ENCODE assay signal across 8 cellular contexts in genomic region chrX:131677655-131678628, GRCh38.
A peak's percentile ranks its signal among the peaks of the same experiment; 100 is the strongest.
DNase-seq lines count a peak whose midpoint lies in the region; ATAC-seq and TF ChIP-seq lines count a peak whose summit lies in the region.

No MANE protein-coding gene starts in this region.

- CTCF ChIA-PET in activated B cell treated with CpG ODN at 0.5 μM for 24 hours (lab: Charles Lee): interaction anchor here (1.6 kb wide), 1 partner anchor 9 kb away, joined by 5 read pairs; no protein-coding TSS in a partner anchor

- H3K27ac Mint-ChIP-seq in activated B cell treated with CpG ODN at 0.5 μM for 24 hours: no peak overlapping the region
- H3K27ac Mint-ChIP-seq in natural killer cell: no peak overlapping the region

- H3K4me3 Mint-ChIP-seq in activated B cell treated with CpG ODN at 0.5 μM for 24 hours (no peak overlapping the region), natural killer cell (no peak overlapping the region)

- no peaks in the 10 kb centered on the region for H3K36me3 Mint-ChIP-seq in activated B cell treated with CpG ODN at 0.5 μM for 24 hours (ENCODE audit: low read depth)
- no peaks in the 10 kb centered on the region for H3K36me3 Mint-ChIP-seq in natural killer cell

- no peaks in the 10 kb centered on the region for H3K9me3 ChIP-seq in upper lobe of right lung

- no peaks in the 10 kb centered on the region for H3K27me3 Mint-ChIP-seq in activated B cell treated with CpG ODN at 0.5 μM for 24 hours
- H3K27me3 Mint-ChIP-seq in natural killer cell (ENCODE audit: low read depth in 2 of 2): no peaks in the 10 kb centered on the region

- H3K4me3 ChIP-seq in LNCaP clone FGC (ENCODE audit: low read depth, low read length) (no peak overlapping the region), dorsolateral prefrontal cortex (no peak overlapping the region), upper lobe of right lung (no peak overlapping the region)

- peaks cover 0 to 74% (median 19%) of the 10 kb centered on the region in 45 donors for H3K27me3 ChIP-seq in dorsolateral prefrontal cortex
- no peaks in the 10 kb centered on the region for H3K27me3 ChIP-seq in upper lobe of right lung

- POLR2A ChIA-PET in activated B cell treated with CpG ODN at 0.5 μM for 24 hours (lab: Charles Lee): no interaction called here

- H3K4me1 Mint-ChIP-seq in activated B cell treated with CpG ODN at 0.5 μM for 24 hours (no peaks in the 10 kb centered on the region), natural killer cell (no peaks in the 10 kb centered on the region)

- no peak overlapping the region for H3K27ac ChIP-seq in dorsolateral prefrontal cortex
- no peak overlapping the region for H3K27ac ChIP-seq in upper lobe of right lung

- H3K9me3 Mint-ChIP-seq in activated B cell treated with CpG ODN at 0.5 μM for 24 hours: no peaks in the 10 kb centered on the region
- H3K9me3 Mint-ChIP-seq in natural killer cell: no peaks in the 10 kb centered on the region

- TF ChIP-seq CTCF in LNCaP clone FGC (IDR thresholded peaks at IDR 0.05; ENCODE audit: control insufficient read depth, extremely low read depth, insufficient read depth): peak; percentile 72
- TF ChIP-seq CTCF in activated B cell treated with CpG ODN at 0.5 μM for 24 hours (IDR thresholded peaks at IDR 0.05): no peak
- peak in 54 of 56 donors; percentile 29 to 72 (median 61) for TF ChIP-seq CTCF in dorsolateral prefrontal cortex (IDR thresholded peaks at IDR 0.05 in 54 of 56, conservative IDR thresholded peaks at IDR 0.05 in 2 of 56; ENCODE audit: low read depth in 1 of 56, partially characterized antibody in 56 of 56)
- peak; percentile 49 for TF ChIP-seq CTCF in natural killer cell (IDR thresholded peaks at IDR 0.05)
- peak; percentile 42 for TF ChIP-seq CTCF in upper lobe of right lung (IDR thresholded peaks at IDR 0.05)

- no peaks in the 10 kb centered on the region for H3K4me1 ChIP-seq in upper lobe of right lung

- no peaks in the 10 kb centered on the region for H3K36me3 ChIP-seq in upper lobe of right lung

- intact Hi-C loops in activated B cell treated with CpG ODN at 0.5 μM for 24 hours (cut with micrococcal nuclease): loop anchor here (5.0 kb wide), 1 partner anchor 701 kb away; no protein-coding TSS in a partner anchor
- intact Hi-C loops in dorsolateral prefrontal cortex (cut with DNase I): loop anchor here in 1 of 2 donors (5.0 kb wide), 1 partner anchor 164 kb away; no protein-coding TSS in a partner anchor
- intact Hi-C loops in natural killer cell (cut with micrococcal nuclease): no loop called here
- intact Hi-C loops in upper lobe of right lung (cut with DNase I): no loop called here

- ATAC-seq in GM21619 (IDR thresholded peaks at IDR 0.05; ENCODE audit: unreplicated experiment): peak; percentile 80
- peak; percentile 40 for ATAC-seq in activated B cell treated with CpG ODN at 0.5 μM for 24 hours (ENCODE audit: low read depth)
- peak in 2 of 3 donors; percentile 50 to 87 for ATAC-seq in natural killer cell
- ATAC-seq in upper lobe of right lung: peak; percentile 64

- peak; percentile 34 for DNase-seq in NCI-H2171 treated with DMSO at 0.1 percent for 48 hours (lab: John Stamatoyannopoulos, UW)
- no peak for DNase-seq in NCI-H2171 (lab: John Stamatoyannopoulos, UW)
- DNase-seq in LNCaP clone FGC (ENCODE audit: low read depth): no peak
- peak; percentile 15 for DNase-seq in activated B cell treated with CpG ODN at 0.5 μM for 24 hours
- DNase-seq in dorsolateral prefrontal cortex: peak in 7 of 10 donors; percentile 14 to 58 (median 23)
- DNase-seq in natural killer cell: no peak
- DNase-seq in upper lobe of right lung: peak; percentile 64

Comparison
In these comparisons a context has a peak if more than half of its experiments do, and no peak if none do; other contexts are left out.
1. DNase-seq: peak in NCI-H2171 treated with DMSO at 0.1 percent for 48 hours (single experiment), activated B cell treated with CpG ODN at 0.5 μM for 24 hours (single experiment), dorsolateral prefrontal cortex (7 of 10) and upper lobe of right lung (single experiment); none in NCI-H2171 (single experiment), LNCaP clone FGC (single experiment) and natural killer cell (single experiment).
2. Peak in every context shown above with its lines, with median percentiles within 50 percentile points of each other: ATAC-seq.